ENCODE assay signal across 8 cellular contexts in genomic region chr5:178940569-178941360, GRCh38. TPM values are rescaled to one million over a fixed set of nuclear protein-coding genes. Genes with fewer than 3 reads are reported as not detected.
DNase-seq lines count a peak whose midpoint lies in the region; ATAC-seq and TF ChIP-seq lines count a peak whose summit lies in the region.
"Had no signal": no experiment of that assay in that cellular context is flagged by ENCODE, and none has a peak within 500 bp of the region (broad histone marks: within the 10 kb centered on the region; RNA-seq: fewer than 3 reads in every experiment).

Gene ZNF454 (plus strand): TSS chr5:178941198. CDS start chr5:178942792, 1,594 bp downstream.

- WGBS in mesendoderm (ENCODE audit: extremely low coverage, insufficient coverage, low lambda C conversion rate) = no CpG with 5 or more reads among the region's 69 CpGs

- H3K4ac ChIP-seq in mesendoderm (ENCODE audit: low read depth, low read length) = peak within 1 kb of the TSS; percentile 38

- no peak within 1 kb of the TSS for H2BK120ac ChIP-seq in mesendoderm (ENCODE audit: low read depth, low read length)

- peak within 1 kb of the TSS; percentile 74 for H3K9ac ChIP-seq in mesendoderm (ENCODE audit: low read length)

- H3K79me2 ChIP-seq in mesendoderm (ENCODE audit: control insufficient read depth, insufficient read depth, low read length) (no peaks in the 10 kb centered on the region), OCI-LY7 (ENCODE audit: insufficient read depth, low read depth, low read length) (no peaks in the 10 kb centered on the region)

- H3K36me3 ChIP-seq in mesendoderm (ENCODE audit: control insufficient read depth, insufficient read depth, low read length) = no peaks in the 10 kb centered on the region
- H3K36me3 ChIP-seq in upper lobe of right lung = no peaks in the 10 kb centered on the region
- H3K36me3 ChIP-seq in OCI-LY7 (ENCODE audit: insufficient read depth, low read length) = no peaks in the 10 kb centered on the region

- H3K23ac ChIP-seq in mesendoderm (ENCODE audit: low read length) = no peak within 1 kb of the TSS

- DNase-seq in NCI-H2227 treated with DMSO at 0.1 percent for 48 hours (lab: John Stamatoyannopoulos, UW) = peak; percentile 87
- DNase-seq in epithelial cell of esophagus (ENCODE audit: low read depth) = peak; percentile 85
- DNase-seq in mesendoderm = peak; percentile 97
- peak; percentile 94 for DNase-seq in upper lobe of right lung
- no peak for DNase-seq in OCI-LY7 (ENCODE audit: low spot score)
- no peak for DNase-seq in NCI-H345 treated with DMSO at 0.1 percent for 48 hours (lab: John Stamatoyannopoulos, UW; ENCODE audit: unreplicated experiment)

- H2BK5ac ChIP-seq in mesendoderm (ENCODE audit: low read length) = no peak within 1 kb of the TSS

- no peaks in the 10 kb centered on the region for H4K20me1 ChIP-seq in OCI-LY7 (ENCODE audit: insufficient read depth, low read length)

- CTCF ChIA-PET in OCI-LY7 (lab: Charles Lee; ENCODE audit: unreplicated experiment) = no interaction called here

- H3K4me2 ChIP-seq in mesendoderm (ENCODE audit: low read length) (peak within 1 kb of the TSS; percentile 33), OCI-LY7 (ENCODE audit: low read length) (no peak within 1 kb of the TSS)

- POLR2A ChIA-PET in OCI-LY7 (lab: Charles Lee) = no interaction called here

- no peak within 1 kb of the TSS for H2AK5ac ChIP-seq in mesendoderm (ENCODE audit: low read length)

- H3K27me3 ChIP-seq in mesendoderm (ENCODE audit: insufficient read depth, low read length, poor library complexity) (no peaks in the 10 kb centered on the region), upper lobe of right lung (no peaks in the 10 kb centered on the region)

- no peak within 1 kb of the TSS for H3K18ac ChIP-seq in mesendoderm (ENCODE audit: low read length)

- H4K5ac ChIP-seq in mesendoderm (ENCODE audit: low read length) = no peak within 1 kb of the TSS

- no peak within 1 kb of the TSS for H2BK15ac ChIP-seq in mesendoderm (replicated peaks; ENCODE audit: low read depth)

- H3K56ac ChIP-seq in mesendoderm (ENCODE audit: low read length) = peak within 1 kb of the TSS; percentile 86

- no peak within 1 kb of the TSS for H2AFZ ChIP-seq in OCI-LY7 (ENCODE audit: low read length)

- no peak within 1 kb of the TSS for H3K27ac ChIP-seq in mesendoderm (ENCODE audit: low read depth, low read length)
- peak within 1 kb of the TSS; percentile 82 for H3K27ac ChIP-seq in upper lobe of right lung
- H3K27ac ChIP-seq in OCI-LY7 (ENCODE audit: low read depth, low read length, poor library complexity, severe bottlenecking) = no peak within 1 kb of the TSS

- no peaks in the 10 kb centered on the region for H3K79me1 ChIP-seq in mesendoderm (ENCODE audit: low read length)

- TF ChIP-seq CTCF in epithelial cell of esophagus (IDR thresholded peaks at IDR 0.05; ENCODE audit: insufficient read depth, low read depth, low read length, missing control alignments) = no peak
- no peak for TF ChIP-seq CTCF in upper lobe of right lung (IDR thresholded peaks at IDR 0.05)
- TF ChIP-seq CTCF in OCI-LY7 (conservative IDR thresholded peaks at IDR 0.05; ENCODE audit: low read length) = no peak

- peak; percentile 97 for ATAC-seq in upper lobe of right lung
- ATAC-seq in HG03565 (IDR thresholded peaks at IDR 0.05; ENCODE audit: unreplicated experiment) = no peak

- H3K4me3 ChIP-seq in epithelial cell of esophagus (ENCODE audit: low read length) (peak within 1 kb of the TSS; percentile 72), mesendoderm (ENCODE audit: low read length) (peak within 1 kb of the TSS; percentile 74), upper lobe of right lung (peak within 1 kb of the TSS; percentile 67), OCI-LY7 (ENCODE audit: low read depth, low read length, poor library complexity, severe bottlenecking) (no peak within 1 kb of the TSS)

- H3K9me3 ChIP-seq in upper lobe of right lung = peaks cover 28% of the 10 kb centered on the region
- H3K9me3 ChIP-seq in OCI-LY7 (ENCODE audit: low read length) = no peaks in the 10 kb centered on the region

- H3K9me2 ChIP-seq in OCI-LY7 (ENCODE audit: insufficient read depth, low read length) = no peaks in the 10 kb centered on the region

- H4K8ac ChIP-seq in mesendoderm (ENCODE audit: low read depth, low read length) = no peak within 1 kb of the TSS

- no peaks in the 10 kb centered on the region for H3K4me1 ChIP-seq in mesendoderm (ENCODE audit: control insufficient read depth, low read depth, low read length)
- no peaks in the 10 kb centered on the region for H3K4me1 ChIP-seq in upper lobe of right lung
- no peaks in the 10 kb centered on the region for H3K4me1 ChIP-seq in OCI-LY7 (ENCODE audit: insufficient read depth, low read length, poor library complexity, severe bottlenecking)

- intact Hi-C loops in upper lobe of right lung (cut with DNase I) = no loop called here
- intact Hi-C loops in OCI-LY7 (cut with micrococcal nuclease; ENCODE audit: unreplicated experiment) = no loop called here

- no TSS peak for BruUV-seq in OCI-LY7 (replicated peaks; lab: Mats Ljungman, UMichigan)

RNA-seq across cellular contexts. Expression of gene ZNF454, which starts in this region (rescaled TPM):
- 1.0 TPM for polyA plus RNA-seq in mesendoderm (2013, experiment 1 of 2)
- 1.1 TPM for polyA plus RNA-seq in mesendoderm (2013, experiment 2 of 2)
- total RNA-seq in upper lobe of right lung (3.1 TPM), OCI-LY7 (2022) (not detected in 2 replicates)
- not detected in 2 replicates for total RNA-seq in OCI-LY7 (2014; rRNA removed; shearing (Covaris generic))
- polyA plus RNA-seq: IgD-negative memory B cell had no signal

Comparison
In these comparisons a context has a peak if more than half of its experiments do, and no peak if none do; other contexts are left out.
1. DNase-seq: peak in NCI-H2227 treated with DMSO at 0.1 percent for 48 hours (single experiment), epithelial cell of esophagus (single experiment), mesendoderm (single experiment) and upper lobe of right lung (single experiment); none in OCI-LY7 (single experiment) and NCI-H345 treated with DMSO at 0.1 percent for 48 hours (single experiment).